Comparison of ENCODE assay signal across 18 cellular contexts in genomic region chr6:97401533-97401932, GRCh38.
DNase-seq lines count a peak whose midpoint lies in the region; ATAC-seq, FAIRE-seq and TF ChIP-seq lines count a peak whose summit lies in the region.
"Had no signal": no experiment of that assay in that cellular context is flagged by ENCODE, and none has a peak within 500 bp of the region (broad histone marks: within the 10 kb centered on the region; RNA-seq: fewer than 3 reads in every experiment).

No MANE protein-coding gene starts in this region.

- no peaks in the 10 kb centered on the region for H3K27me3 ChIP-seq in astrocyte (ENCODE audit: insufficient read depth, low read length)
- H3K27me3 ChIP-seq in hepatocyte, result no peaks in the 10 kb centered on the region
- H3K27me3 ChIP-seq in vagina, result no peaks in the 10 kb centered on the region
- H3K27me3 ChIP-seq: adrenal gland, tibial nerve had no signal

- 39% methylated on average over 2 of the region's 2 CpGs for WGBS in hepatocyte (ENCODE audit: low lambda C conversion rate, missing lambda C conversion rate)

- FAIRE-seq in astrocyte (lab: Jason Lieb, UNC), result no peak

- DNase-seq in A172 (ENCODE audit: low spot score) (peak; percentile 5), GM04504 (ENCODE audit: low read depth) (peak; percentile 45), astrocyte (ENCODE audit: low read depth) (peak; percentile 84), hepatocyte (ENCODE audit: low spot score) (no peak), midbrain (lab: John Stamatoyannopoulos, UW) (no peak), vagina (ENCODE audit: extremely low spot score in 2 of 2) (no peak)
- no peak for DNase-seq in activated CD4-positive, alpha-beta T cell treated with anti-CD3 and anti-CD28 coated beads, Interleukin-2, amount 50 U/mL, for 4 hours
- DNase-seq: activated CD8-positive, alpha-beta T cell treated with anti-CD3 and anti-CD28 coated beads for 36 hours; adrenal gland; AML-193; GOT3; mammary epithelial cell; NCI-H1092; NCI-H2171 treated with DMSO at 0.1 percent for 48 hours; stimulated activated CD4-positive, alpha-beta T cell treated with anti-CD3 and anti-CD28 coated beads, Interleukin-4, amount 100 ng/mL, for 24 hours had no signal

- TF ChIP-seq POLR2A in vagina (IDR thresholded peaks at IDR 0.05), result no peak

- no peaks in the 10 kb centered on the region for H3K36me3 ChIP-seq in astrocyte (ENCODE audit: insufficient read depth, low read length)
- H3K36me3 ChIP-seq in hepatocyte (replicated peaks; ENCODE audit: insufficient read depth, low read depth), result no peaks in the 10 kb centered on the region
- no peaks in the 10 kb centered on the region for H3K36me3 ChIP-seq in vagina
- H3K36me3 ChIP-seq: adrenal gland, tibial nerve had no signal

- no peak overlapping the region for H3K4me3 Mint-ChIP-seq in astrocyte (ENCODE audit: unreplicated experiment)
- no peak overlapping the region for H3K4me3 Mint-ChIP-seq in activated T-helper 17 cell treated with anti-CD3 and anti-CD28 coated beads, Interleukin-2, amount 50 U/mL, for 72 hours
- H3K4me3 Mint-ChIP-seq: activated CD8-positive, alpha-beta T cell treated with anti-CD3 and anti-CD28 coated beads for 36 hours; dendritic cell treated with granulocyte-macrophage colony-stimulating factor and Interleukin-4, amounts not matched to agents 40 ng/mL and 50 ng/mL, for 4 days had no signal

- H2AFZ ChIP-seq in astrocyte (ENCODE audit: low read depth, low read length), result no peak overlapping the region
- peak overlapping the region; percentile 11 for H2AFZ ChIP-seq in hepatocyte

- no peaks in the 10 kb centered on the region for H3K79me2 ChIP-seq in astrocyte (ENCODE audit: insufficient read depth, low read length)
- no peaks in the 10 kb centered on the region for H3K79me2 ChIP-seq in hepatocyte

- H3K27ac Mint-ChIP-seq in astrocyte (ENCODE audit: unreplicated experiment), result no peak overlapping the region
- H3K27ac Mint-ChIP-seq in activated T-helper 17 cell treated with anti-CD3 and anti-CD28 coated beads, Interleukin-2, amount 50 U/mL, for 72 hours, result no peak overlapping the region
- H3K27ac Mint-ChIP-seq: activated CD8-positive, alpha-beta T cell treated with anti-CD3 and anti-CD28 coated beads for 36 hours; dendritic cell treated with granulocyte-macrophage colony-stimulating factor and Interleukin-4, amounts not matched to agents 40 ng/mL and 50 ng/mL, for 4 days had no signal

- H3K4me2 ChIP-seq in astrocyte (ENCODE audit: low read length) (no peak overlapping the region), hepatocyte (no peak overlapping the region)

- no peaks in the 10 kb centered on the region for H3K36me3 Mint-ChIP-seq in astrocyte (ENCODE audit: low read depth, unreplicated experiment)
- no peaks in the 10 kb centered on the region for H3K36me3 Mint-ChIP-seq in activated T-helper 17 cell treated with anti-CD3 and anti-CD28 coated beads, Interleukin-2, amount 50 U/mL, for 72 hours (ENCODE audit: low read depth)

- no peaks in the 10 kb centered on the region for H3K27me3 Mint-ChIP-seq in astrocyte (ENCODE audit: low read depth, unreplicated experiment)
- no peaks in the 10 kb centered on the region for H3K27me3 Mint-ChIP-seq in activated T-helper 17 cell treated with anti-CD3 and anti-CD28 coated beads, Interleukin-2, amount 50 U/mL, for 72 hours
- H3K27me3 Mint-ChIP-seq: dendritic cell treated with granulocyte-macrophage colony-stimulating factor and Interleukin-4, amounts not matched to agents 40 ng/mL and 50 ng/mL, for 4 days had no signal

- intact Hi-C loops in vagina (cut with DNase I), result no loop called here

- H3K27ac ChIP-seq in astrocyte (ENCODE audit: low read depth, low read length) (no peak overlapping the region), hepatocyte (no peak overlapping the region), vagina (no peak overlapping the region)
- H3K27ac ChIP-seq: adrenal gland, tibial nerve had no signal

- no peaks in the 10 kb centered on the region for H3K4me1 Mint-ChIP-seq in astrocyte (ENCODE audit: low read depth, unreplicated experiment)
- H3K4me1 Mint-ChIP-seq in activated T-helper 17 cell treated with anti-CD3 and anti-CD28 coated beads, Interleukin-2, amount 50 U/mL, for 72 hours, result no peaks in the 10 kb centered on the region

- H3K4me1 ChIP-seq in astrocyte (ENCODE audit: insufficient read depth, low read length), result no peaks in the 10 kb centered on the region
- H3K4me1 ChIP-seq in hepatocyte (ENCODE audit: insufficient read depth), result peaks cover 5% of the 10 kb centered on the region
- H3K4me1 ChIP-seq in vagina, result no peaks in the 10 kb centered on the region
- H3K4me1 ChIP-seq: adrenal gland had no signal

- H3K9me3 Mint-ChIP-seq in astrocyte (ENCODE audit: unreplicated experiment), result peaks cover 4% of the 10 kb centered on the region
- H3K9me3 Mint-ChIP-seq in activated T-helper 17 cell treated with anti-CD3 and anti-CD28 coated beads, Interleukin-2, amount 50 U/mL, for 72 hours, result no peaks in the 10 kb centered on the region
- H3K9me3 Mint-ChIP-seq: activated CD8-positive, alpha-beta T cell treated with anti-CD3 and anti-CD28 coated beads for 36 hours; dendritic cell treated with granulocyte-macrophage colony-stimulating factor and Interleukin-4, amounts not matched to agents 40 ng/mL and 50 ng/mL, for 4 days had no signal

- H4K20me1 ChIP-seq in astrocyte (ENCODE audit: insufficient read depth, low read length) (no peaks in the 10 kb centered on the region), hepatocyte (ENCODE audit: insufficient read depth, poor library complexity, severe bottlenecking) (no peaks in the 10 kb centered on the region)

- no peaks in the 10 kb centered on the region for H3K9me2 ChIP-seq in hepatocyte (replicated peaks; ENCODE audit: insufficient read depth)

- no peak overlapping the region for H3K9ac ChIP-seq in astrocyte (ENCODE audit: low read length)

- H3K9me3 ChIP-seq in astrocyte (ENCODE audit: insufficient read depth, low read depth, low read length) (no peaks in the 10 kb centered on the region), hepatocyte (ENCODE audit: low read depth) (no peaks in the 10 kb centered on the region), vagina (no peaks in the 10 kb centered on the region)
- H3K9me3 ChIP-seq: adrenal gland had no signal

- TF ChIP-seq CTCF in astrocyte (IDR thresholded peaks at IDR 0.05; ENCODE audit: insufficient read depth, low read depth, low read length), result no peak
- TF ChIP-seq CTCF in hepatocyte (IDR thresholded peaks at IDR 0.05; ENCODE audit: poor library complexity), result no peak
- TF ChIP-seq CTCF in vagina (IDR thresholded peaks at IDR 0.05), result no peak

- H3K4me3 ChIP-seq in astrocyte (ENCODE audit: insufficient read depth, low read depth, low read length) (no peak overlapping the region), hepatocyte (no peak overlapping the region), vagina (no peak overlapping the region)
- H3K4me3 ChIP-seq: adrenal gland, tibial nerve had no signal

- ATAC-seq in activated T-helper 17 cell treated with anti-CD3 and anti-CD28 coated beads, Interleukin-2, amount 50 U/mL, for 72 hours (replicated peaks), result no peak
- ATAC-seq: activated CD8-positive, alpha-beta T cell treated with anti-CD3 and anti-CD28 coated beads for 36 hours had no signal

Comparison
In these comparisons a context has a peak if more than half of its experiments do, and no peak if none do; other contexts are left out.
1. DNase-seq: peak in A172 (single experiment), GM04504 (single experiment) and astrocyte (single experiment); none in hepatocyte (single experiment), activated CD4-positive, alpha-beta T cell treated with anti-CD3 and anti-CD28 coated beads, Interleukin-2, amount 50 U/mL, for 4 hours (0 of 2), midbrain (single experiment) and vagina (0 of 2).